In genomic region chr11:132943737-132944556, GRCh38 we compare ENCODE assay signal across 12 cellular contexts.
DNase-seq lines count a peak whose midpoint lies in the region; ATAC-seq and TF ChIP-seq lines count a peak whose summit lies in the region.
"Had no signal": no experiment of that assay in that cellular context is flagged by ENCODE, and none has a peak within 500 bp of the region (broad histone marks: within the 10 kb centered on the region; RNA-seq: fewer than 3 reads in every experiment).

No MANE protein-coding gene starts in this region.

- DNase-seq in cardiac muscle cell (ENCODE audit: low read depth in 1 of 2, low spot score in 1 of 2) (peak in 1 of 2 donors; percentile 43), Right ventricle myocardium superior (no peak), kidney epithelial cell (ENCODE audit: low read depth) (no peak), tibial nerve (ENCODE audit: low spot score in 2 of 2) (no peak), DMS79 treated with DMSO at 0.1 percent for 48 hours (lab: John Stamatoyannopoulos, UW) (no peak)
- no peak for DNase-seq in effector CD4-positive, alpha-beta T cell
- DNase-seq: CD8-positive, alpha-beta memory T cell; left cardiac atrium had no signal

- peaks cover 19% of the 10 kb centered on the region for H3K27me3 Mint-ChIP-seq in brain

- H3K4me3 Mint-ChIP-seq in brain = peak overlapping the region; percentile 82 to 88 (median 84)

- H3K4me3 ChIP-seq in cardiac muscle cell = peak overlapping the region; percentile 37
- H3K4me3 ChIP-seq in kidney epithelial cell (ENCODE audit: low read depth, low read length) = peak overlapping the region; percentile 6
- peak overlapping the region; percentile 26 to 62 (median 44) for H3K4me3 ChIP-seq in tibial nerve

- H3K27ac ChIP-seq in cardiac muscle cell (no peak overlapping the region), tibial nerve (peak overlapping the region; percentile 26 to 70 (median 40))
- H3K27ac ChIP-seq: KMS-11, RWPE1 had no signal

- intact Hi-C loops in Right ventricle myocardium superior (cut with DNase I) = no loop called here

- TF ChIP-seq CTCF in cardiac muscle cell (IDR thresholded peaks at IDR 0.05; ENCODE audit: low read depth, low read length) = peak; percentile 21
- TF ChIP-seq CTCF in brain (conservative IDR thresholded peaks at IDR 0.05) = peak; percentile 10 to 38
- peak; percentile 4 for TF ChIP-seq CTCF in kidney epithelial cell (IDR thresholded peaks at IDR 0.05; ENCODE audit: insufficient read depth, low read length, poor library complexity, severe bottlenecking)
- TF ChIP-seq CTCF in tibial nerve (IDR thresholded peaks at IDR 0.05) = peak in 1 of 5 experiments; percentile 20

- peaks cover 66% of the 10 kb centered on the region for H3K27me3 ChIP-seq in cardiac muscle cell
- peaks cover 28% of the 10 kb centered on the region for H3K27me3 ChIP-seq in kidney epithelial cell (ENCODE audit: control insufficient read depth, insufficient read depth, low read length)
- H3K27me3 ChIP-seq in tibial nerve = peaks cover 0 to 26% of the 10 kb centered on the region in 2 donors

- no peak for TF ChIP-seq EP300 in tibial nerve (IDR thresholded peaks at IDR 0.05)

- H3K36me3 ChIP-seq in cardiac muscle cell (no peaks in the 10 kb centered on the region), kidney epithelial cell (ENCODE audit: control insufficient read depth, insufficient read depth, low read length) (no peaks in the 10 kb centered on the region), tibial nerve (no peaks in the 10 kb centered on the region)

- 4% methylated on average over 4 to 42 of the region's 100 CpGs for WGBS in tibial nerve, 2 donors

- H3K36me3 Mint-ChIP-seq in brain = no peaks in the 10 kb centered on the region
- H3K36me3 Mint-ChIP-seq: CD8-positive, alpha-beta memory T cell had no signal

- peak overlapping the region in 4 of 5 experiments; percentile 35 to 87 (median 71) for H3K27ac Mint-ChIP-seq in brain

- H3K4me1 Mint-ChIP-seq in brain = peaks cover 54% of the 10 kb centered on the region

- H3K9me3 Mint-ChIP-seq in brain = peaks cover 0 to 3% (median 0%) of the 10 kb centered on the region in 5 experiments
- H3K9me3 Mint-ChIP-seq: CD8-positive, alpha-beta memory T cell had no signal

- no peaks in the 10 kb centered on the region for H3K4me1 ChIP-seq in cardiac muscle cell (ENCODE audit: low read depth)
- peaks cover 0 to 38% (median 0%) of the 10 kb centered on the region in 4 donors for H3K4me1 ChIP-seq in tibial nerve

- TF ChIP-seq POLR2A in tibial nerve (IDR thresholded peaks at IDR 0.05) = no peak

- H3K9me3 ChIP-seq in cardiac muscle cell (ENCODE audit: low read depth) (no peaks in the 10 kb centered on the region), tibial nerve (no peaks in the 10 kb centered on the region)

- ATAC-seq in Right ventricle myocardium superior (ENCODE audit: poor library complexity) (no peak), GM21526 (IDR thresholded peaks at IDR 0.05; ENCODE audit: low FRiP score, unreplicated experiment) (no peak)
